Comparison of ENCODE assay signal across 17 cellular contexts in the genomic region with DNA sequence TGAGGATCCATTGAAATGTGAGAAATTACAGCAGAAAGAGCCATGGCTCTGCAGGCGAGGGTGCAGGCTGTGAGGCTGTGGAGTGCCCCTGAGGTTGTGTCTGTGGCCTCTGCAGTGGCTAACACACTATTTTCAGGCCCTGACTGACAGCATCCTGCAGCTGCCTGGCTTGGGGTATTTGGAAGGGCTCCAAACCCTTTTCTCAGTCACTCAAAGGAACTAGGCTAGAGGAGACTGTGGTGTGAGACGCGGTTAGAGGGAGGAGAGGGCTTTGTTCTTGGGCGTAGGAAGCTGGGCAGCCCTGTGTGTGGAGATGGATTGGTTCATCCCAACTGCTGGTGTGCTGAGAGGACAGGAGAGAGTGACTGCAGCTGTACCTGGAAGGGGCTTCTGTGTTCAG.
DNase-seq lines count a peak whose midpoint lies in the region; ATAC-seq and TF ChIP-seq lines count a peak whose summit lies in the region.
"Had no signal": no experiment of that assay in that cellular context is flagged by ENCODE, and none has a peak within 500 bp of the region (broad histone marks: within the 10 kb centered on the region; RNA-seq: fewer than 3 reads in every experiment).

No MANE protein-coding gene starts in this region.

- no peak overlapping the region for H3K4me3 ChIP-seq in WERI-Rb-1 (ENCODE audit: low read depth, low read length)
- H3K4me3 ChIP-seq: spleen, testis had no signal

- DNase-seq in G401 (ENCODE audit: low spot score) (peak; percentile 8), M059J (ENCODE audit: low read depth) (peak; percentile 32), WERI-Rb-1 (peak; percentile 32), myocyte (ENCODE audit: low read depth) (peak; percentile 96), NCI-H2196 treated with DMSO at 0.1 percent for 48 hours (lab: John Stamatoyannopoulos, UW; ENCODE audit: unreplicated experiment) (no peak)
- DNase-seq: activated CD4-positive, alpha-beta T cell treated with anti-CD3 and anti-CD28 coated beads, Interleukin-2, amount 50 U/mL, for 1 hour; activated CD8-positive, alpha-beta memory T cell treated with anti-CD3 and anti-CD28 coated beads, Interleukin-2, amount 50 U/mL, for 48 hours; activated gamma-delta T cell; BE2C; Calu3; natural killer cell; NCI-H1694 treated with DMSO at 0.1 percent for 48 hours; spleen; SW 1271; testis had no signal

- H3K27ac ChIP-seq in WERI-Rb-1 = peak overlapping the region; percentile 51
- H3K27ac ChIP-seq: spleen, testis had no signal

- ATAC-seq in GM21367 (IDR thresholded peaks at IDR 0.05; ENCODE audit: unreplicated experiment) (no peak), HG02759 (IDR thresholded peaks at IDR 0.05; ENCODE audit: unreplicated experiment) (no peak)

- H3K36me3 ChIP-seq in WERI-Rb-1 = no peaks in the 10 kb centered on the region
- H3K36me3 ChIP-seq: BE2C, spleen had no signal

- in situ Hi-C loops in G401 (cut with HindIII; ENCODE audit: low sequenced_read_pairs) = no loop called here

- H3K9me3 ChIP-seq in WERI-Rb-1 (ENCODE audit: severe bottlenecking) = peaks cover 12% of the 10 kb centered on the region
- H3K9me3 ChIP-seq: BE2C, testis had no signal

- H3K27me3 ChIP-seq in WERI-Rb-1 (ENCODE audit: insufficient read depth, low read depth, severe bottlenecking) = no peaks in the 10 kb centered on the region
- H3K27me3 ChIP-seq: BE2C, testis had no signal

- no peak for TF ChIP-seq CTCF in WERI-Rb-1 (IDR thresholded peaks at IDR 0.05; ENCODE audit: low read depth, low read length)
